ENCODE assay signal across 8 cellular contexts in genomic region chr9:132768932-132769894, GRCh38.
DNase-seq lines count a peak whose midpoint lies in the region; ATAC-seq and TF ChIP-seq lines count a peak whose summit lies in the region.

No MANE protein-coding gene starts in this region.

- H3K27me3 ChIP-seq in Caco-2 (replicated peaks; ENCODE audit: control insufficient read depth, insufficient read depth, low read length) (no peaks in the 10 kb centered on the region), skeletal muscle tissue (ENCODE audit: control insufficient read depth in 3 of 3, insufficient read depth in 3 of 3, low read length in 3 of 3) (peaks cover 0 to 11% (median 0%) of the 10 kb centered on the region in 3 donors)

- H3K4me3 Mint-ChIP-seq in Caco-2 (ENCODE audit: unreplicated experiment): peak overlapping the region; percentile 73
- peak overlapping the region; percentile 97 for H3K4me3 Mint-ChIP-seq in T-helper 1 cell treated with Interleukin-12 subunit alpha and Interleukin-12 subunit beta and Interleukin-4 antibody, amounts not matched to agents 30 μg/mL and 1 μg/mL, for 36 hours

- no peaks in the 10 kb centered on the region for H3K9me3 Mint-ChIP-seq in Caco-2 (ENCODE audit: unreplicated experiment)
- H3K9me3 Mint-ChIP-seq in T-helper 1 cell treated with Interleukin-12 subunit alpha and Interleukin-12 subunit beta and Interleukin-4 antibody, amounts not matched to agents 30 μg/mL and 1 μg/mL, for 36 hours: no peaks in the 10 kb centered on the region

- peaks cover 6% of the 10 kb centered on the region for H3K36me3 Mint-ChIP-seq in Caco-2 (ENCODE audit: insufficient read depth, unreplicated experiment)
- H3K36me3 Mint-ChIP-seq in T-helper 1 cell treated with Interleukin-12 subunit alpha and Interleukin-12 subunit beta and Interleukin-4 antibody, amounts not matched to agents 30 μg/mL and 1 μg/mL, for 36 hours (ENCODE audit: low read depth): peaks cover 8% of the 10 kb centered on the region

- peak; percentile 57 for DNase-seq in Caco-2
- DNase-seq in LoVo (ENCODE audit: low spot score): peak; percentile 45
- DNase-seq in astrocyte of the hippocampus (ENCODE audit: low read depth, low spot score): peak; percentile 64

- H3K27ac Mint-ChIP-seq in Caco-2 (ENCODE audit: unreplicated experiment): no peak overlapping the region
- peak overlapping the region; percentile 96 for H3K27ac Mint-ChIP-seq in T-helper 1 cell treated with Interleukin-12 subunit alpha and Interleukin-12 subunit beta and Interleukin-4 antibody, amounts not matched to agents 30 μg/mL and 1 μg/mL, for 36 hours

- ATAC-seq in GM19463 (IDR thresholded peaks at IDR 0.05; ENCODE audit: unreplicated experiment) (peak; percentile 55), HG02870 (IDR thresholded peaks at IDR 0.05; ENCODE audit: unreplicated experiment) (no peak)

- H3K36me3 ChIP-seq in Caco-2 (ENCODE audit: control insufficient read depth, insufficient read depth, low read length) (no peaks in the 10 kb centered on the region), skeletal muscle tissue (ENCODE audit: control insufficient read depth in 3 of 3, insufficient read depth in 3 of 3, low read length in 3 of 3) (no peaks in the 10 kb centered on the region)

- intact Hi-C loops in Caco-2 (cut with micrococcal nuclease; ENCODE audit: unreplicated experiment): no loop called here

- peak overlapping the region; percentile 5 to 82 (median 82) for H3K9ac ChIP-seq in skeletal muscle tissue (ENCODE audit: low read depth in 1 of 3, low read length in 3 of 3)

- H3K4me1 ChIP-seq in Caco-2 (no peaks in the 10 kb centered on the region), skeletal muscle tissue (ENCODE audit: control insufficient read depth in 3 of 3, insufficient read depth in 3 of 3, low read length in 3 of 3) (peaks cover 5 to 11% (median 6%) of the 10 kb centered on the region in 3 donors)

- TF ChIP-seq CTCF in Caco-2 (IDR thresholded peaks at IDR 0.05; ENCODE audit: insufficient read depth in 1 of 2, low read depth in 1 of 2, low read length in 1 of 2, severe bottlenecking in 1 of 2, unreplicated experiment in 1 of 2): peak; percentile 33 to 46

- peak overlapping the region; percentile 50 for H3K27ac ChIP-seq in skeletal muscle tissue (ENCODE audit: low read depth, low read length)

- H3K9me3 ChIP-seq in Caco-2 (no peaks in the 10 kb centered on the region), skeletal muscle tissue (ENCODE audit: control insufficient read depth in 3 of 3, low read length in 3 of 3) (no peaks in the 10 kb centered on the region)

- no peaks in the 10 kb centered on the region for H3K4me1 Mint-ChIP-seq in Caco-2 (ENCODE audit: low read depth, unreplicated experiment)
- peaks cover 21% of the 10 kb centered on the region for H3K4me1 Mint-ChIP-seq in T-helper 1 cell treated with Interleukin-12 subunit alpha and Interleukin-12 subunit beta and Interleukin-4 antibody, amounts not matched to agents 30 μg/mL and 1 μg/mL, for 36 hours (ENCODE audit: low read depth)

- CTCF ChIA-PET in Caco-2 (lab: Charles Lee): interaction anchor here (0.5 to 1.4 kb wide), 2 partner anchors 100 to 842 kb away, joined by 3 to 4 read pairs; partner anchors contain the start of gene DDX31

- peaks cover 4% of the 10 kb centered on the region for H3K27me3 Mint-ChIP-seq in Caco-2 (ENCODE audit: insufficient read depth, unreplicated experiment)
- H3K27me3 Mint-ChIP-seq in T-helper 1 cell treated with Interleukin-12 subunit alpha and Interleukin-12 subunit beta and Interleukin-4 antibody, amounts not matched to agents 30 μg/mL and 1 μg/mL, for 36 hours (ENCODE audit: low read depth): peaks cover 29% of the 10 kb centered on the region

- no TSS peak for BruUV-seq in Caco-2 (replicated peaks; lab: Mats Ljungman, UMichigan)

- POLR2A ChIA-PET in Caco-2 (lab: Charles Lee): interaction anchor here (1.1 kb wide), 1 partner anchor 37 kb away, joined by 3 read pairs; no protein-coding TSS in a partner anchor

- H3K4me3 ChIP-seq in Caco-2 (ENCODE audit: low read depth, low read length): peak overlapping the region; percentile 41
- H3K4me3 ChIP-seq in iPS-11a (ENCODE audit: low read depth, low read length): peak overlapping the region; percentile 82
- H3K4me3 ChIP-seq in skeletal muscle tissue (ENCODE audit: low read length in 3 of 3): peak overlapping the region; percentile 87 to 93 (median 91)

Comparison
In these comparisons a context has a peak if more than half of its experiments do, and no peak if none do; other contexts are left out.
1. H3K4me3 ChIP-seq: peak in every context shown above with its lines; median percentile 91 in skeletal muscle tissue; 82 in iPS-11a; 41 in Caco-2.